Comparison of ENCODE assay signal across 9 cellular contexts in genomic region chr18:56921888-56922480, GRCh38.
DNase-seq lines count a peak whose midpoint lies in the region; ATAC-seq and TF ChIP-seq lines count a peak whose summit lies in the region.
"Had no signal": no experiment of that assay in that cellular context is flagged by ENCODE, and none has a peak within 500 bp of the region (broad histone marks: within the 10 kb centered on the region; RNA-seq: fewer than 3 reads in every experiment).

No MANE protein-coding gene starts in this region.

- intact Hi-C loops in natural killer cell (cut with micrococcal nuclease) (no loop called here), posterior cingulate gyrus (cut with DNase I) (no loop called here)

- TF ChIP-seq CTCF in natural killer cell (IDR thresholded peaks at IDR 0.05), result no peak

- H3K27me3 Mint-ChIP-seq in natural killer cell (ENCODE audit: low read depth in 2 of 2), result no peaks in the 10 kb centered on the region

- no peaks in the 10 kb centered on the region for H3K9me3 Mint-ChIP-seq in natural killer cell

- H3K27ac Mint-ChIP-seq in natural killer cell, result no peak overlapping the region

- ATAC-seq in GM21737 (IDR thresholded peaks at IDR 0.05; ENCODE audit: unreplicated experiment) (peak; percentile 72), HG03378 (IDR thresholded peaks at IDR 0.05; ENCODE audit: unreplicated experiment) (peak; percentile 81), natural killer cell (peak in 2 of 3 donors; percentile 59 to 65)
- ATAC-seq: esophagus mucosa had no signal

- H3K4me3 Mint-ChIP-seq in natural killer cell, result no peak overlapping the region

- H3K36me3 Mint-ChIP-seq in natural killer cell, result peaks cover 4% of the 10 kb centered on the region

- peak; percentile 4 for DNase-seq in GM19238 (ENCODE audit: insufficient read length, low spot score)
- no peak for DNase-seq in natural killer cell
- DNase-seq in ecto neural progenitor cell (ENCODE audit: low spot score), result no peak
- DNase-seq in superior temporal gyrus (ENCODE audit: extremely low spot score), result no peak
- no peak for DNase-seq in posterior cingulate gyrus
- DNase-seq: COR-L47 had no signal

- H3K4me1 Mint-ChIP-seq in natural killer cell, result peaks cover 21 to 26% of the 10 kb centered on the region in 2 donors
